Comparison of ENCODE assay signal across 2 cellular contexts in genomic region chr5:159971514-159971913, GRCh38.
TF ChIP-seq lines count a peak whose summit lies in the region.

No MANE protein-coding gene starts in this region.

TF ChIP-seq in HCT116, 20 proteins besides CTCF, POLR2A, EP300 and RAD21 (continued from another document):
- no peak for TF ChIP-seq EGR1 (IDR thresholded peaks at IDR 0.05; ENCODE audit: low read depth)
- TF ChIP-seq, protein P1, sequence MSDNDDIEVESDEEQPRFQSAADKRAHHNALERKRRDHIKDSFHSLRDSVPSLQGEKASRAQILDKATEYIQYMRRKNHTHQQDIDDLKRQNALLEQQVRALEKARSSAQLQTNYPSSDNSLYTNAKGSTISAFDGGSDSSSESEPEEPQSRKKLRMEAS (IDR thresholded peaks at IDR 0.05) = no peak
- TF ChIP-seq ZNF274 (IDR thresholded peaks at IDR 0.05; ENCODE audit: low read depth, low read length) = no peak
- TF ChIP-seq, protein P2, sequence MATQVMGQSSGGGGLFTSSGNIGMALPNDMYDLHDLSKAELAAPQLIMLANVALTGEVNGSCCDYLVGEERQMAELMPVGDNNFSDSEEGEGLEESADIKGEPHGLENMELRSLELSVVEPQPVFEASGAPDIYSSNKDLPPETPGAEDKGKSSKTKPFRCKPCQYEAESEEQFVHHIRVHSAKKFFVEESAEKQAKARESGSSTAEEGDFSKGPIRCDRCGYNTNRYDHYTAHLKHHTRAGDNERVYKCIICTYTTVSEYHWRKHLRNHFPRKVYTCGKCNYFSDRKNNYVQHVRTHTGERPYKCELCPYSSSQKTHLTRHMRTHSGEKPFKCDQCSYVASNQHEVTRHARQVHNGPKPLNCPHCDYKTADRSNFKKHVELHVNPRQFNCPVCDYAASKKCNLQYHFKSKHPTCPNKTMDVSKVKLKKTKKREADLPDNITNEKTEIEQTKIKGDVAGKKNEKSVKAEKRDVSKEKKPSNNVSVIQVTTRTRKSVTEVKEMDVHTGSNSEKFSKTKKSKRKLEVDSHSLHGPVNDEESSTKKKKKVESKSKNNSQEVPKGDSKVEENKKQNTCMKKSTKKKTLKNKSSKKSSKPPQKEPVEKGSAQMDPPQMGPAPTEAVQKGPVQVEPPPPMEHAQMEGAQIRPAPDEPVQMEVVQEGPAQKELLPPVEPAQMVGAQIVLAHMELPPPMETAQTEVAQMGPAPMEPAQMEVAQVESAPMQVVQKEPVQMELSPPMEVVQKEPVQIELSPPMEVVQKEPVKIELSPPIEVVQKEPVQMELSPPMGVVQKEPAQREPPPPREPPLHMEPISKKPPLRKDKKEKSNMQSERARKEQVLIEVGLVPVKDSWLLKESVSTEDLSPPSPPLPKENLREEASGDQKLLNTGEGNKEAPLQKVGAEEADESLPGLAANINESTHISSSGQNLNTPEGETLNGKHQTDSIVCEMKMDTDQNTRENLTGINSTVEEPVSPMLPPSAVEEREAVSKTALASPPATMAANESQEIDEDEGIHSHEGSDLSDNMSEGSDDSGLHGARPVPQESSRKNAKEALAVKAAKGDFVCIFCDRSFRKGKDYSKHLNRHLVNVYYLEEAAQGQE (IDR thresholded peaks at IDR 0.05; ENCODE audit: low read depth) = no peak

TF ChIP-seq in neural cell, 6 proteins besides CTCF, POLR2A, EP300 and RAD21 (continued from another document):
- TF ChIP-seq, protein P2 (IDR thresholded peaks at IDR 0.05; ENCODE audit: borderline replicate concordance) = no peak
- no peak for TF ChIP-seq MXI1 (conservative IDR thresholded peaks at IDR 0.05; ENCODE audit: poor library complexity, severe bottlenecking)
